In genomic region chr2:130987519-130988425, GRCh38 we compare ENCODE assay signal across 31 cellular contexts.
A peak's percentile ranks its signal among the peaks of the same experiment; 100 is the strongest.
DNase-seq lines count a peak whose midpoint lies in the region; ATAC-seq and TF ChIP-seq lines count a peak whose summit lies in the region.
"Had no signal": no experiment of that assay in that cellular context is flagged by ENCODE, and none has a peak within 500 bp of the region (broad histone marks: within the 10 kb centered on the region; RNA-seq: fewer than 3 reads in every experiment).

No MANE protein-coding gene starts in this region.

- H3K4me3 ChIP-seq in BLaER1 treated with 17β-estradiol and CSF1 and Interleukin-3, amounts not matched to agents 10 nM and 100 nM = no peak overlapping the region
- H3K4me3 ChIP-seq in LNCaP clone FGC (ENCODE audit: low read depth, low read length) (no peak overlapping the region), PC-3 (ENCODE audit: low read length) (no peak overlapping the region)
- H3K4me3 ChIP-seq: cardiac muscle cell, coronary artery, smooth muscle cell, testis, uterus had no signal

- no peaks in the 10 kb centered on the region for H3F3A ChIP-seq in PC-3 (ENCODE audit: low read length, unreplicated experiment)

- DNase-seq in LNCaP clone FGC (ENCODE audit: low read depth) = peak; percentile 77
- DNase-seq in NCI-H82 (lab: John Stamatoyannopoulos, UW) = peak; percentile 46
- peak; percentile 22 for DNase-seq in mesenteric fat pad (ENCODE audit: low spot score)
- DNase-seq in PC-3 = no peak
- DNase-seq: activated B cell treated with CpG ODN at 0.5 μM for 24 hours; activated CD4-positive, alpha-beta T cell treated with anti-CD3 and anti-CD28 coated beads, Interleukin-2, amount 50 U/mL, for 1 hour; activated gamma-delta T cell; activated naive CD8-positive, alpha-beta T cell treated with anti-CD3 and anti-CD28 coated beads, Interleukin-2, amount 10 ng/mL, durations not matched to agents 7 days and 5 days; activated T-cell treated with anti-CD3 and anti-CD28 coated beads, Interleukin-2, amount 50 U/mL, for 1 hour; aorta; COR-L47; effector CD8-positive, alpha-beta T cell; GDM1; H9; immature natural killer cell; NCI-H1417 treated with DMSO at 0.1 percent for 48 hours; NCI-H510A treated with DMSO at 0.1 percent for 48 hours; nephron progenitor cell; right cardiac atrium; SHP77 treated with DMSO at 0.1 percent for 48 hours; stimulated activated CD8-positive, alpha-beta memory T cell treated with anti-CD3 and anti-CD28 coated beads, Interleukin-4, amount 100 ng/mL, for 48 hours; T-helper 9 cell; testis; uterus had no signal

- intact Hi-C loops in PC-3 (cut with micrococcal nuclease) = no loop called here

- H3K4me1 ChIP-seq in BLaER1 treated with 17β-estradiol and CSF1 and Interleukin-3, amounts not matched to agents 10 nM and 100 nM = peaks cover 26 to 37% (median 31%) of the 10 kb centered on the region in 10 experiments
- H3K4me1 ChIP-seq in PC-3 (ENCODE audit: insufficient read depth, low read length) = no peaks in the 10 kb centered on the region
- H3K4me1 ChIP-seq: testis, uterus had no signal

- H3K27ac ChIP-seq in BLaER1 treated with 17β-estradiol and CSF1 and Interleukin-3, amounts not matched to agents 10 nM and 100 nM = no peak overlapping the region
- no peak overlapping the region for H3K27ac ChIP-seq in PC-3 (ENCODE audit: low read length)
- H3K27ac ChIP-seq: cardiac muscle cell, coronary artery, testis, uterus had no signal

- BruUV-seq in PC-3 (replicated peaks; lab: Mats Ljungman, UMichigan) = no TSS peak

- H3K27me3 ChIP-seq in BLaER1 treated with 17β-estradiol and CSF1 and Interleukin-3, amounts not matched to agents 10 nM and 100 nM = no peaks in the 10 kb centered on the region; a peak in 1 of 22 replicates
- H3K27me3 ChIP-seq in PC-3 (ENCODE audit: low read length) = no peaks in the 10 kb centered on the region
- H3K27me3 ChIP-seq: cardiac muscle cell, testis, uterus had no signal

- no peak overlapping the region for H2AFZ ChIP-seq in PC-3 (ENCODE audit: low read length)

- no peaks in the 10 kb centered on the region for H3K9me2 ChIP-seq in PC-3 (replicated peaks; ENCODE audit: low read length)

- no peaks in the 10 kb centered on the region for H4K20me1 ChIP-seq in BLaER1 treated with 17β-estradiol and CSF1 and Interleukin-3, amounts not matched to agents 10 nM and 100 nM
- no peaks in the 10 kb centered on the region for H4K20me1 ChIP-seq in PC-3 (ENCODE audit: low read length)

- peaks cover 0 to 4% (median 0%) of the 10 kb centered on the region in 11 experiments; a peak in 1 of 22 replicates for H3K36me3 ChIP-seq in BLaER1 treated with 17β-estradiol and CSF1 and Interleukin-3, amounts not matched to agents 10 nM and 100 nM
- no peaks in the 10 kb centered on the region for H3K36me3 ChIP-seq in PC-3 (ENCODE audit: low read depth, low read length)
- H3K36me3 ChIP-seq: cardiac muscle cell, uterus had no signal

- CTCF ChIA-PET in PC-3 (lab: Charles Lee) = no interaction called here

- POLR2A ChIA-PET in PC-3 (lab: Charles Lee; ENCODE audit: unreplicated experiment) = no interaction called here

- no peak for TF ChIP-seq CTCF in LNCaP clone FGC (IDR thresholded peaks at IDR 0.05; ENCODE audit: control insufficient read depth, extremely low read depth, insufficient read depth)
- no peak for TF ChIP-seq CTCF in PC-3 (conservative IDR thresholded peaks at IDR 0.05; ENCODE audit: low read depth, low read length)

- no peaks in the 10 kb centered on the region for H3K79me2 ChIP-seq in PC-3 (ENCODE audit: low read length)

- ATAC-seq in HG02852 (IDR thresholded peaks at IDR 0.05; ENCODE audit: unreplicated experiment) (no peak), PC-3 (no peak), HG03196 (IDR thresholded peaks at IDR 0.05; ENCODE audit: unreplicated experiment) (no peak)
- ATAC-seq: left lobe of liver had no signal

- H3K9me3 ChIP-seq in BLaER1 treated with 17β-estradiol and CSF1 and Interleukin-3, amounts not matched to agents 10 nM and 100 nM (replicated peaks in 1 of 11) = peaks cover 24 to 62% (median 52%) of the 10 kb centered on the region in 11 experiments
- no peaks in the 10 kb centered on the region for H3K9me3 ChIP-seq in PC-3 (ENCODE audit: low read length)
- H3K9me3 ChIP-seq: testis, uterus had no signal

- peak overlapping the region; percentile 54 to 88 (median 71); a peak in 20 of 22 replicates for H3K4me2 ChIP-seq in BLaER1 treated with 17β-estradiol and CSF1 and Interleukin-3, amounts not matched to agents 10 nM and 100 nM
- H3K4me2 ChIP-seq in PC-3 (ENCODE audit: low read length) = no peak overlapping the region
- H3K4me2 ChIP-seq: smooth muscle cell had no signal

- H3K9ac ChIP-seq in BLaER1 treated with 17β-estradiol and CSF1 and Interleukin-3, amounts not matched to agents 10 nM and 100 nM = no peak overlapping the region
- no peak overlapping the region for H3K9ac ChIP-seq in PC-3 (ENCODE audit: low read length)
